27 cellular contexts compared by ENCODE assay signal in genomic region chr6:143414769-143415168, GRCh38.
"Had no signal": no experiment of that assay in that cellular context is flagged by ENCODE, and none has a peak within 500 bp of the region (broad histone marks: within the 10 kb centered on the region; RNA-seq: fewer than 3 reads in every experiment).

No MANE protein-coding gene starts in this region.

- ATAC-seq: stimulated activated effector memory CD8-positive, alpha-beta T cell treated with anti-CD3 and anti-CD28 coated beads, Interleukin-12 subunit alpha, Interleukin-12 subunit beta, amount 100 ng/mL, for 72 hours; stimulated activated memory B cell treated with anti-CD40 and anti-IgM and Interleukin-4, amounts not matched to agents 10 μg/mL and 1 μg/mL and 100 μg/mL, for 72 hours; stimulated activated naive B cell treated with anti-CD40 and anti-IgM and Interleukin-4, amounts not matched to agents 10 μg/mL and 1 μg/mL and 100 μg/mL, for 72 hours; stimulated activated naive CD8-positive, alpha-beta T cell treated with anti-CD3 and anti-CD28 coated beads, Interleukin-15, amount 100 ng/mL, for 72 hours; stimulated activated naive CD8-positive, alpha-beta T cell treated with anti-CD3 and anti-CD28 coated beads, Interleukin-15, Interleukin-2, amounts not matched to agents 100 U/mL and 50 U/mL, for 24 hours had no signal

- H3K9me3 Mint-ChIP-seq: stimulated activated effector memory CD8-positive, alpha-beta T cell treated with anti-CD3 and anti-CD28 coated beads, Interleukin-12 subunit alpha, Interleukin-12 subunit beta, amount 100 ng/mL, for 72 hours; stimulated activated memory B cell treated with anti-CD40 and anti-IgM and Interleukin-4, amounts not matched to agents 10 μg/mL and 1 μg/mL and 100 μg/mL, for 72 hours; stimulated activated naive B cell treated with anti-CD40 and anti-IgM and Interleukin-4, amounts not matched to agents 10 μg/mL and 1 μg/mL and 100 μg/mL, for 72 hours; stimulated activated naive CD8-positive, alpha-beta T cell treated with anti-CD3 and anti-CD28 coated beads, Interleukin-15, amount 100 ng/mL, for 72 hours had no signal

- H3K4me3 ChIP-seq: stomach, suprapubic skin, testis, thoracic aorta, thyroid gland, tibial artery, tibial nerve, transverse colon, upper lobe of left lung, uterus, vagina had no signal

- H3K27ac ChIP-seq: stomach, suprapubic skin, testis, thoracic aorta, thyroid gland, tibial artery, tibial nerve, transverse colon, upper lobe of left lung, uterus, vagina had no signal

- H3K4me1 ChIP-seq: testis, thyroid gland, tibial nerve, transverse colon, upper lobe of left lung, uterus, vagina had no signal

- H3K4me3 Mint-ChIP-seq: stimulated activated effector memory CD8-positive, alpha-beta T cell treated with anti-CD3 and anti-CD28 coated beads, Interleukin-12 subunit alpha, Interleukin-12 subunit beta, amount 100 ng/mL, for 72 hours; stimulated activated memory B cell treated with anti-CD40 and anti-IgM and Interleukin-4, amounts not matched to agents 10 μg/mL and 1 μg/mL and 100 μg/mL, for 72 hours; stimulated activated naive B cell treated with anti-CD40 and anti-IgM and Interleukin-4, amounts not matched to agents 10 μg/mL and 1 μg/mL and 100 μg/mL, for 72 hours; stimulated activated naive CD8-positive, alpha-beta T cell treated with anti-CD3 and anti-CD28 coated beads, Interleukin-15, amount 100 ng/mL, for 72 hours; stimulated activated naive CD8-positive, alpha-beta T cell treated with anti-CD3 and anti-CD28 coated beads, Interleukin-15, Interleukin-2, amounts not matched to agents 100 ng/mL and 50 ng/mL, for 24 hours; type B pancreatic cell had no signal

- H3K27ac Mint-ChIP-seq: stimulated activated effector memory CD8-positive, alpha-beta T cell treated with anti-CD3 and anti-CD28 coated beads, Interleukin-12 subunit alpha, Interleukin-12 subunit beta, amount 100 ng/mL, for 72 hours; stimulated activated memory B cell treated with anti-CD40 and anti-IgM and Interleukin-4, amounts not matched to agents 10 μg/mL and 1 μg/mL and 100 μg/mL, for 72 hours; stimulated activated naive B cell treated with anti-CD40 and anti-IgM and Interleukin-4, amounts not matched to agents 10 μg/mL and 1 μg/mL and 100 μg/mL, for 72 hours; stimulated activated naive CD8-positive, alpha-beta T cell treated with anti-CD3 and anti-CD28 coated beads, Interleukin-15, amount 100 ng/mL, for 72 hours; stimulated activated naive CD8-positive, alpha-beta T cell treated with anti-CD3 and anti-CD28 coated beads, Interleukin-15, Interleukin-2, amounts not matched to agents 100 ng/mL and 50 ng/mL, for 24 hours; type B pancreatic cell had no signal

- H3K4me1 Mint-ChIP-seq: stimulated activated effector memory CD8-positive, alpha-beta T cell treated with anti-CD3 and anti-CD28 coated beads, Interleukin-12 subunit alpha, Interleukin-12 subunit beta, amount 100 ng/mL, for 72 hours; stimulated activated memory B cell treated with anti-CD40 and anti-IgM and Interleukin-4, amounts not matched to agents 10 μg/mL and 1 μg/mL and 100 μg/mL, for 72 hours; stimulated activated naive B cell treated with anti-CD40 and anti-IgM and Interleukin-4, amounts not matched to agents 10 μg/mL and 1 μg/mL and 100 μg/mL, for 72 hours; stimulated activated naive CD8-positive, alpha-beta T cell treated with anti-CD3 and anti-CD28 coated beads, Interleukin-15, amount 100 ng/mL, for 72 hours had no signal

- H3K27me3 Mint-ChIP-seq: stimulated activated memory B cell treated with anti-CD40 and anti-IgM and Interleukin-4, amounts not matched to agents 10 μg/mL and 1 μg/mL and 100 μg/mL, for 72 hours; stimulated activated naive B cell treated with anti-CD40 and anti-IgM and Interleukin-4, amounts not matched to agents 10 μg/mL and 1 μg/mL and 100 μg/mL, for 72 hours; stimulated activated naive CD8-positive, alpha-beta T cell treated with anti-CD3 and anti-CD28 coated beads, Interleukin-15, amount 100 ng/mL, for 72 hours; stimulated activated naive CD8-positive, alpha-beta T cell treated with anti-CD3 and anti-CD28 coated beads, Interleukin-15, Interleukin-2, amounts not matched to agents 100 ng/mL and 50 ng/mL, for 24 hours; type B pancreatic cell had no signal

- H3K9me3 ChIP-seq: stomach, suprapubic skin, testis, thoracic aorta, thyroid gland, tibial artery, tibial nerve, transverse colon, upper lobe of left lung, uterus, vagina had no signal

- H3K27me3 ChIP-seq: stomach, suprapubic skin, testis, thyroid gland, tibial artery, tibial nerve, transverse colon, upper lobe of left lung, uterus, vagina had no signal

- H3K36me3 ChIP-seq: stomach, suprapubic skin, thoracic aorta, thyroid gland, tibial artery, tibial nerve, transverse colon, upper lobe of left lung, uterus, vagina had no signal

- H3K36me3 Mint-ChIP-seq: stimulated activated effector memory CD8-positive, alpha-beta T cell treated with anti-CD3 and anti-CD28 coated beads, Interleukin-12 subunit alpha, Interleukin-12 subunit beta, amount 100 ng/mL, for 72 hours; stimulated activated memory B cell treated with anti-CD40 and anti-IgM and Interleukin-4, amounts not matched to agents 10 μg/mL and 1 μg/mL and 100 μg/mL, for 72 hours; type B pancreatic cell had no signal

- DNase-seq: stimulated activated CD4-positive, alpha-beta T cell treated with anti-CD3 and anti-CD28 coated beads, Interleukin-2, amount 100 ng/mL, for 48 hours; stimulated activated CD4-positive, alpha-beta T cell treated with anti-CD3 and anti-CD28 coated beads, Interleukin-4, amount 100 ng/mL, for 1 hour; stimulated activated CD4-positive, alpha-beta T cell treated with anti-CD3 and anti-CD28 coated beads, Interleukin-4, amount 100 ng/mL, for 24 hours; stimulated activated CD4-positive, alpha-beta T cell treated with anti-CD3 and anti-CD28 coated beads, Interleukin-4, amount 100 ng/mL, for 4 hours; stimulated activated CD8-positive, alpha-beta memory T cell treated with anti-CD3 and anti-CD28 coated beads, Interleukin-4, amount 100 ng/mL, for 48 hours; stimulated activated naive B cell treated with anti-CD40 and anti-IgM and Interleukin-4, amounts not matched to agents 10 μg/mL and 1 μg/mL and 100 μg/mL, for 72 hours; stimulated activated naive CD4-positive, alpha-beta T cell; stimulated activated naive CD4-positive, alpha-beta T cell treated with Interleukin-2 at 50 U/mL for 16 hours; stimulated activated naive CD8-positive, alpha-beta T cell treated with anti-CD3 and anti-CD28 coated beads, Interleukin-15, amount 100 ng/mL, for 72 hours; stimulated activated naive CD8-positive, alpha-beta T cell treated with anti-CD3 and anti-CD28 coated beads, Interleukin-15, Interleukin-2, amounts not matched to agents 100 U/mL and 50 U/mL, for 24 hours; stomach; substantia nigra; testis; thyroid gland; tibial artery; transverse colon; trophoblast cell; upper lobe of left lung; uterus had no signal
